8 cellular contexts compared by ENCODE assay signal in the genomic region with DNA sequence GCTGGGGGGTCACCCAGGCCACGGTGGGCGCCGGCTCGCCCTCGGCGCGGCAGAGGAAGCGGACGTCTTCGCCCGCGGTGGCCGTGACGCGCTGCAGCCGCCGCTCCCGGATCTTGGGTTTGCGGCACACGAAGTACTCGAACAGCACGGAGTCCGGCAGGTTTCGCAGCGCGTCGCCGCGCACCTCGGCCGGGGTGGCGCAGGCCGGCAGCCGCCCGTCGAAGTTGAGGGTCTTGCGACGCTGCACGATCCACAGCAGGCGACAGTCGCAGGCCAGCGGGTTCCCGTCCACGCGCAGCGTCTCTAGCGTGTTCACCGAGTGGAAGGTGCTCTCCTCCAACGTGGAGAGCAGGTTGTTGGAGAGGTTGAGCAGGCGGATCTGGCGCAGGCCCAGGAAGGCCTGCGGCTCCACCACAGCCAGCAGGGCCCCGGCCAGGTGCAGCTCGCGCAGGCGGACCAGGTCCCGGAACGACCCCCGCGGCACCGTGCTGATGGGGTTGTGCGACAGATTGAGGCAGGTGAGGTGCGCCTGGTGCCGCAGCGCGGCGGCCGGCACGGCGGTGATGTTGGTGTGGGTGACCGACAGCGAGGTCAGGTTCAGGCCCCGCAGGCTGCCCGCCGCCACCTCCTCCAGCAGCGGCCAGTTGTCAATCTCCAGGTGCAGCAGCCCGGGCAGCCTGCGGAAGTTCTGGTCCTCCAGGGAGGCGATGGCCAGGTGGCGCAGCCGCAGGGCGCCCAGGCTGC. TPM values are rescaled to one million over a fixed set of nuclear protein-coding genes. Genes with fewer than 3 reads are reported as not detected.
DNase-seq lines count a peak whose midpoint lies in the region; ATAC-seq and TF ChIP-seq lines count a peak whose summit lies in the region.

No MANE protein-coding gene starts in this region.

- peak; percentile 26 to 36 for ATAC-seq in activated T-cell treated with anti-CD3 and anti-CD28 coated beads, Interleukin-2, amount 50 U/mL, for 4 hours
- ATAC-seq in T-cell (replicated peaks in 1 of 4) (peak; percentile 19 to 47 (median 33)), thoracic aorta (ENCODE audit: insufficient number of reproducible peaks, low FRiP score, low read depth) (no peak)

- CTCF ChIA-PET in T-cell (lab: Charles Lee): no interaction called here

- H3K4me3 ChIP-seq in iPS-18a (ENCODE audit: low read length) (peak overlapping the region; percentile 30), thoracic aorta (peak overlapping the region; percentile 63)

- no peak overlapping the region for H3K9ac ChIP-seq in iPS-18a (ENCODE audit: low read length)

- H3K36me3 ChIP-seq in iPS-18a (ENCODE audit: control insufficient read depth, low read depth, low read length) (no peaks in the 10 kb centered on the region), thoracic aorta (peaks cover 3% of the 10 kb centered on the region)

- no peaks in the 10 kb centered on the region for H3K9me3 ChIP-seq in iPS-18a (ENCODE audit: control insufficient read depth, low read depth, low read length)
- H3K9me3 ChIP-seq in thoracic aorta: no peaks in the 10 kb centered on the region

- peaks cover 95% of the 10 kb centered on the region for H3K27me3 ChIP-seq in iPS-18a (ENCODE audit: control insufficient read depth, insufficient read depth, low read length)
- peaks cover 7% of the 10 kb centered on the region for H3K27me3 ChIP-seq in thoracic aorta (replicated peaks; ENCODE audit: insufficient read depth)

- no peaks in the 10 kb centered on the region for H3K36me3 Mint-ChIP-seq in activated T-cell treated with anti-CD3 and anti-CD28 coated beads, Interleukin-2, amount 50 U/mL, for 4 hours (ENCODE audit: insufficient read depth)
- H3K36me3 Mint-ChIP-seq in T-cell: peaks cover 8% of the 10 kb centered on the region

- H3K27ac Mint-ChIP-seq in T-cell: peak overlapping the region; percentile 55 to 81

- no peaks in the 10 kb centered on the region for H3K4me1 ChIP-seq in iPS-18a (ENCODE audit: control insufficient read depth, low read depth, low read length)
- peaks cover 24 to 49% of the 10 kb centered on the region in 2 donors for H3K4me1 ChIP-seq in thoracic aorta (ENCODE audit: control insufficient read depth in 1 of 2, low read depth in 2 of 2)

- H3K4me1 Mint-ChIP-seq in activated T-cell treated with anti-CD3 and anti-CD28 coated beads, Interleukin-2, amount 50 U/mL, for 4 hours (ENCODE audit: low read depth): peaks cover 29% of the 10 kb centered on the region
- H3K4me1 Mint-ChIP-seq in T-cell: peaks cover 29 to 39% (median 30%) of the 10 kb centered on the region in 3 donors

- no peak for DNase-seq in activated T-cell treated with anti-CD3 and anti-CD28 coated beads, Interleukin-2, amount 50 U/mL, for 4 hours
- no peak for DNase-seq in activated T-cell treated with anti-CD3 and anti-CD28 coated beads, Interleukin-2, amount 50 U/mL, for 1 hour
- DNase-seq in T-cell (peak in 5 of 34 experiments; percentile 22 to 46 (median 40)), thoracic aorta (ENCODE audit: low spot score) (no peak), cerebellar cortex (ENCODE audit: low spot score) (no peak), SHP77 (lab: John Stamatoyannopoulos, UW) (no peak), HK-2 (ENCODE audit: unreplicated experiment) (no peak)

- TF ChIP-seq CTCF in thoracic aorta (IDR thresholded peaks at IDR 0.05): no peak

- no peaks in the 10 kb centered on the region for H3K9me3 Mint-ChIP-seq in activated T-cell treated with anti-CD3 and anti-CD28 coated beads, Interleukin-2, amount 50 U/mL, for 4 hours
- H3K9me3 Mint-ChIP-seq in T-cell: no peaks in the 10 kb centered on the region

- H3K27ac ChIP-seq in iPS-18a (ENCODE audit: low read length) (no peak overlapping the region), thoracic aorta (no peak overlapping the region)

- POLR2A ChIA-PET in T-cell (lab: Charles Lee): no interaction called here

- H3K4me3 Mint-ChIP-seq in activated T-cell treated with anti-CD3 and anti-CD28 coated beads, Interleukin-2, amount 50 U/mL, for 4 hours: peak overlapping the region; percentile 71
- peak overlapping the region; percentile 80 to 87 (median 85) for H3K4me3 Mint-ChIP-seq in T-cell

- no peaks in the 10 kb centered on the region for H3K27me3 Mint-ChIP-seq in activated T-cell treated with anti-CD3 and anti-CD28 coated beads, Interleukin-2, amount 50 U/mL, for 4 hours (ENCODE audit: low read depth)
- no peaks in the 10 kb centered on the region for H3K27me3 Mint-ChIP-seq in T-cell

RNA-seq across cellular contexts. Expression of a gene that starts 8.6 kb away (rescaled TPM):
- total RNA-seq in activated T-cell treated with anti-CD3 and anti-CD28 coated beads, Interleukin-2, amount 50 U/mL, for 4 hours: under 1 TPM in 1 of 3 donors, not detected in 2; 0.11 TPM
- total RNA-seq in T-cell (under 1 TPM in 3 of 5 donors, not detected in 2; 0.22 to 0.49 (median 0.30) TPM), thoracic aorta (1 to 10 TPM; 1.2 to 3.0 TPM)

RNA-seq across cellular contexts. Expression of a gene that starts 17.3 kb away (rescaled TPM):
- not detected for total RNA-seq in activated T-cell treated with anti-CD3 and anti-CD28 coated beads, Interleukin-2, amount 50 U/mL, for 4 hours
- total RNA-seq in T-cell (1 to 10 TPM in 2 of 5 donors, under 1 TPM in 3; 0.23 to 1.7 (median 0.99) TPM), thoracic aorta (under 1 TPM in 1 of 2 donors, not detected in 1; 0.27 TPM)

RNA-seq across cellular contexts. Expression of a gene that starts 34.4 kb away (rescaled TPM):
- under 1 TPM; 0.63 to 0.95 (median 0.89) TPM for total RNA-seq in activated T-cell treated with anti-CD3 and anti-CD28 coated beads, Interleukin-2, amount 50 U/mL, for 4 hours
- total RNA-seq in T-cell: 1 to 10 TPM in 2 of 5 donors, under 1 TPM in 2, not detected in 1; 0.42 to 1.5 (median 1.0) TPM
- total RNA-seq in thoracic aorta: not detected

RNA-seq across cellular contexts. Expression of a gene that starts 37.8 kb away (rescaled TPM):
- 100 to 1,000 TPM; 275 to 313 (median 307) TPM for total RNA-seq in activated T-cell treated with anti-CD3 and anti-CD28 coated beads, Interleukin-2, amount 50 U/mL, for 4 hours
- 100 to 1,000 TPM in 3 of 5 donors, 10 to 100 TPM in 2; 86.7 to 127 (median 107) TPM for total RNA-seq in T-cell
- total RNA-seq in thoracic aorta: 10 to 100 TPM; 35.5 to 38.8 TPM

RNA-seq across cellular contexts. Expression of a gene that starts 37.9 kb away (rescaled TPM):
- 10 to 100 TPM; 42.1 to 45.3 (median 42.2) TPM for total RNA-seq in activated T-cell treated with anti-CD3 and anti-CD28 coated beads, Interleukin-2, amount 50 U/mL, for 4 hours
- total RNA-seq in T-cell: 100 to 1,000 TPM in 4 of 5 donors, 10 to 100 TPM in 1; 96.5 to 173 (median 133) TPM
- total RNA-seq in thoracic aorta: 10 to 100 TPM; 55.8 to 60.0 TPM
